In genomic region chr19:35389192-35389861, GRCh38 we compare ENCODE assay signal across 1 cellular context.
TF ChIP-seq lines count a peak whose summit lies in the region.

No MANE protein-coding gene starts in this region.

TF ChIP-seq in HepG2, 621 proteins besides CTCF, POLR2A, EP300 and RAD21 (continues in another document):
- TF ChIP-seq, protein P1, sequence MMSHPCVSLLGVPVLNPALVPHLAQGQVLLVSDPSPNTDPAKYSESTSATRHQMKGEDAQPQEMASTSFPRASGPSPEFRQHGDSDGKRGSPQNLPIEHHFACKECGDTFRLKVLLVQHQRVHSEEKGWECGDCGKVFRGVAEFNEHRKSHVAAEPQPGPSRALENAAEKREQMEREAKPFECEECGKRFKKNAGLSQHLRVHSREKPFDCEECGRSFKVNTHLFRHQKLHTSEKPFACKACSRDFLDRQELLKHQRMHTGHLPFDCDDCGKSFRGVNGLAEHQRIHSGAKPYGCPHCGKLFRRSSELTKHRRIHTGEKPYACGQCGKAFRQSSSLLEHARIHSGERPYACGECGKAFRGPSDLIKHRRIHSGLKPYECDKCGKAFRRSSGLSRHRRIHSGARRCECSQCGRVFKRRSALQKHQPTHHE (CRISPR knock-in tag; IDR thresholded peaks at IDR 0.05; ENCODE audit: borderline replicate concordance) = no peak
- TF ChIP-seq, protein P2, sequence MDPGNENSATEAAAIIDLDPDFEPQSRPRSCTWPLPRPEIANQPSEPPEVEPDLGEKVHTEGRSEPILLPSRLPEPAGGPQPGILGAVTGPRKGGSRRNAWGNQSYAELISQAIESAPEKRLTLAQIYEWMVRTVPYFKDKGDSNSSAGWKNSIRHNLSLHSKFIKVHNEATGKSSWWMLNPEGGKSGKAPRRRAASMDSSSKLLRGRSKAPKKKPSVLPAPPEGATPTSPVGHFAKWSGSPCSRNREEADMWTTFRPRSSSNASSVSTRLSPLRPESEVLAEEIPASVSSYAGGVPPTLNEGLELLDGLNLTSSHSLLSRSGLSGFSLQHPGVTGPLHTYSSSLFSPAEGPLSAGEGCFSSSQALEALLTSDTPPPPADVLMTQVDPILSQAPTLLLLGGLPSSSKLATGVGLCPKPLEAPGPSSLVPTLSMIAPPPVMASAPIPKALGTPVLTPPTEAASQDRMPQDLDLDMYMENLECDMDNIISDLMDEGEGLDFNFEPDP (CRISPR knock-in tag; conservative IDR thresholded peaks at IDR 0.05) = no peak
- peak; percentile 38; the same call in 1 of the 2 replicates for TF ChIP-seq ISL2 (CRISPR knock-in tag; IDR thresholded peaks at IDR 0.05)
- peak; percentile 49; the same call in 1 of the 2 replicates for TF ChIP-seq GATAD2A (CRISPR knock-in tag; IDR thresholded peaks at IDR 0.05)
- no peak for TF ChIP-seq NFRKB (IDR thresholded peaks at IDR 0.05)
- peak; percentile 30; the same call in 1 of the 2 replicates for TF ChIP-seq SKIL (CRISPR knock-in tag; IDR thresholded peaks at IDR 0.05; ENCODE audit: borderline replicate concordance)
- peak; percentile 67; the same call in 1 of the 2 replicates for TF ChIP-seq FOSL1 (CRISPR knock-in tag; IDR thresholded peaks at IDR 0.05; ENCODE audit: borderline replicate concordance)
- peak; percentile 80 for TF ChIP-seq PPARG (CRISPR knock-in tag; conservative IDR thresholded peaks at IDR 0.05)
- peak; percentile 56; the same call in 1 of the 2 replicates for TF ChIP-seq RXRA (CRISPR knock-in tag; IDR thresholded peaks at IDR 0.05)
- no peak for TF ChIP-seq JARID2 (CRISPR knock-in tag; IDR thresholded peaks at IDR 0.05; ENCODE audit: insufficient replicate concordance)
- TF ChIP-seq TFDP1 (CRISPR knock-in tag; IDR thresholded peaks at IDR 0.05; ENCODE audit: borderline replicate concordance) = 0 out of 2 replicates have a peak, but pooled peaks have one; percentile 42
- peak; percentile 61; the same call in 1 of the 2 replicates for TF ChIP-seq JUND (CRISPR knock-in tag; IDR thresholded peaks at IDR 0.05)
- TF ChIP-seq TBX2 (CRISPR knock-in tag; IDR thresholded peaks at IDR 0.05; ENCODE audit: borderline replicate concordance) = peak; percentile 59; the same call in 1 of the 2 replicates
- TF ChIP-seq HDAC1 (CRISPR knock-in tag; IDR thresholded peaks at IDR 0.05) = 0 out of 2 replicates have a peak, but pooled peaks have one; percentile 22
- TF ChIP-seq CENPBD1 (CRISPR knock-in tag; IDR thresholded peaks at IDR 0.05; ENCODE audit: borderline replicate concordance, low read depth) = no peak
- no peak for TF ChIP-seq HDAC6 (IDR thresholded peaks at IDR 0.05; ENCODE audit: low read depth, low read length)
- peak; percentile 27 for TF ChIP-seq ZNF18 (CRISPR knock-in tag; IDR thresholded peaks at IDR 0.05; ENCODE audit: insufficient replicate concordance)
- TF ChIP-seq DMTF1 (CRISPR knock-in tag; IDR thresholded peaks at IDR 0.05) = no peak
- TF ChIP-seq BCL6 (CRISPR knock-in tag; IDR thresholded peaks at IDR 0.05) = 0 out of 2 replicates have a peak, but pooled peaks have one; percentile 17
- TF ChIP-seq, protein P3, sequence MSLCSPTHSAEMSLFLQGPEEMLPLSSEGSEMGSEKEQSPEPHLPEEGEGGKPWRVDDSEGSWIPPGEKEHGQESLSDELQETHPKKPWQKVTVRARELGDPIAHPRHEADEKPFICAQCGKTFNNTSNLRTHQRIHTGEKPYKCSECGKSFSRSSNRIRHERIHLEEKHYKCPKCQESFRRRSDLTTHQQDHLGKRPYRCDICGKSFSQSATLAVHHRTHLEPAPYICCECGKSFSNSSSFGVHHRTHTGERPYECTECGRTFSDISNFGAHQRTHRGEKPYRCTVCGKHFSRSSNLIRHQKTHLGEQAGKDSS (CRISPR knock-in tag; IDR thresholded peaks at IDR 0.05; ENCODE audit: borderline replicate concordance, low read depth) = no peak
- no peak for TF ChIP-seq ZBTB14 (CRISPR knock-in tag; IDR thresholded peaks at IDR 0.05)
- no peak for TF ChIP-seq SOX13 (IDR thresholded peaks at IDR 0.05)
- TF ChIP-seq SOX13 (CRISPR knock-in tag; conservative IDR thresholded peaks at IDR 0.05 in 1 of 2, IDR thresholded peaks at IDR 0.05 in 1 of 2) = peak in 1 of 2 experiments; percentile 40; a peak in 1 of 4 replicates
- peak; percentile 64; the same call in 1 of the 2 replicates for TF ChIP-seq ZNF503 (CRISPR knock-in tag; IDR thresholded peaks at IDR 0.05)
- TF ChIP-seq AFF4 (CRISPR knock-in tag; IDR thresholded peaks at IDR 0.05) = no peak
- TF ChIP-seq TFAP4 (IDR thresholded peaks at IDR 0.05; ENCODE audit: borderline replicate concordance, low read depth) = peak; percentile 30; the same call in 1 of the 2 replicates
- TF ChIP-seq MEF2D (CRISPR knock-in tag; IDR thresholded peaks at IDR 0.05) = no peak
- peak; percentile 67; the same call in 1 of the 2 replicates for TF ChIP-seq ARNTL (CRISPR knock-in tag; IDR thresholded peaks at IDR 0.05)
- TF ChIP-seq NR2F1 (CRISPR knock-in tag; IDR thresholded peaks at IDR 0.05) = 0 out of 4 replicates have a peak, but pooled peaks of 1 of the 2 experiments have one; percentile 21
- 0 out of 2 replicates have a peak, but pooled peaks have one; percentile 15 for TF ChIP-seq HDAC2 (CRISPR knock-in tag; IDR thresholded peaks at IDR 0.05)
- TF ChIP-seq SOX5 (CRISPR knock-in tag; IDR thresholded peaks at IDR 0.05; ENCODE audit: borderline replicate concordance) = no peak
- peak; percentile 82 for TF ChIP-seq SALL1 (CRISPR knock-in tag; IDR thresholded peaks at IDR 0.05)
